2 cellular contexts compared by ENCODE assay signal in the genomic region with DNA sequence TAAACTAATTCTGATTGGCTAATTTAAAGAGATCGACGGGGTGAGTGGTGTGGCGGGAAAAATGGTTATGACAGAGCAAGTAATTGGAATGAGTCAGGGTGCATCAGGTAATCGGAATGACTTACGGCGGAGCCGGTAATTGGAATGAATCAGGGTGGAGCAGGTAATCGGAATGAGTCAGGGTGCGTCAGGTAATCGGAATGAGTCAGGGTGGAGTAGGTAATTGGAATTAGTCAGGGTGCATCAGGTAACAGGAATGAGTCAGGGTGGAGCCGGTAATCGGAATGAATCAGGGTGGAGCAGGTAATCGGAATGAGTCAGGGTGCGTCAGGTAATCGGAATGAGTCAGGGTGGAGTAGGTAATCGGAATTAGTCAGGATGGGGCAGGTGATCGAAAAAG. TPM values are rescaled to one million over a fixed set of nuclear protein-coding genes. Genes with fewer than 3 reads are reported as not detected.
"Had no signal": no experiment of that assay in that cellular context is flagged by ENCODE, and none has a peak within 500 bp of the region (broad histone marks: within the 10 kb centered on the region; RNA-seq: fewer than 3 reads in every experiment).

No MANE protein-coding gene starts in this region.

RNA-seq across cellular contexts. Expression of gene LVRN, which starts 32.1 kb away (rescaled TPM):
- total RNA-seq: kidney epithelial cell had no signal
- polyA plus RNA-seq: immature natural killer cell had no signal
